ENCODE assay signal across 2 cellular contexts in the genomic region with DNA sequence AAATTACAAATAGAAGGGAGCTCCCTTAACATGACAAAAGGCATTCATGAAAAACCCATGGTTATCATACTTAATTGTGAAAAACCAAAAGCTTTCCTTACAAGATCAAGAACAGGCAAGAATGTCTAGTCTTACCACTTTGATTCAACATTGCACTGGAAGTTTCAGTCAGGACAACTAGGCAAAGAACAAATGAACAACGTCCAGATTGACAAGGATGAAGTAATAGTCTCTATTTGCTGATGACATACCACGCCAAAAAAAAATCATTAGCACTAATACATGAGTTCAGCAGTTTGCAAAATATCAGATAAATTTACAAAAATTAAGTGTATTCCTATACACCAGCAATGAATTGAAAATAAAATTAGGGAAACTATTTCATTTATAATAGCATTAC.
TF ChIP-seq lines count a peak whose summit lies in the region.

No MANE protein-coding gene starts in this region.

TF ChIP-seq in HepG2, 621 proteins besides CTCF, POLR2A, EP300 and RAD21:
- TF ChIP-seq FOSL2 (CRISPR knock-in tag; IDR thresholded peaks at IDR 0.05) (no peak), SRY (CRISPR knock-in tag; IDR thresholded peaks at IDR 0.05) (no peak), CEBPB (IDR thresholded peaks at IDR 0.05; ENCODE audit: borderline replicate concordance, low read depth, low read length) (peak; percentile 13; the same call in 1 of the 2 replicates), SMAD9 (CRISPR knock-in tag; IDR thresholded peaks at IDR 0.05) (no peak), XRCC5 (optimal IDR thresholded peaks at IDR 0.05; ENCODE audit: low read length) (no peak)
- TF ChIP-seq, protein P1, sequence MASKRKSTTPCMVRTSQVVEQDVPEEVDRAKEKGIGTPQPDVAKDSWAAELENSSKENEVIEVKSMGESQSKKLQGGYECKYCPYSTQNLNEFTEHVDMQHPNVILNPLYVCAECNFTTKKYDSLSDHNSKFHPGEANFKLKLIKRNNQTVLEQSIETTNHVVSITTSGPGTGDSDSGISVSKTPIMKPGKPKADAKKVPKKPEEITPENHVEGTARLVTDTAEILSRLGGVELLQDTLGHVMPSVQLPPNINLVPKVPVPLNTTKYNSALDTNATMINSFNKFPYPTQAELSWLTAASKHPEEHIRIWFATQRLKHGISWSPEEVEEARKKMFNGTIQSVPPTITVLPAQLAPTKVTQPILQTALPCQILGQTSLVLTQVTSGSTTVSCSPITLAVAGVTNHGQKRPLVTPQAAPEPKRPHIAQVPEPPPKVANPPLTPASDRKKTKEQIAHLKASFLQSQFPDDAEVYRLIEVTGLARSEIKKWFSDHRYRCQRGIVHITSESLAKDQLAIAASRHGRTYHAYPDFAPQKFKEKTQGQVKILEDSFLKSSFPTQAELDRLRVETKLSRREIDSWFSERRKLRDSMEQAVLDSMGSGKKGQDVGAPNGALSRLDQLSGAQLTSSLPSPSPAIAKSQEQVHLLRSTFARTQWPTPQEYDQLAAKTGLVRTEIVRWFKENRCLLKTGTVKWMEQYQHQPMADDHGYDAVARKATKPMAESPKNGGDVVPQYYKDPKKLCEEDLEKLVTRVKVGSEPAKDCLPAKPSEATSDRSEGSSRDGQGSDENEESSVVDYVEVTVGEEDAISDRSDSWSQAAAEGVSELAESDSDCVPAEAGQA (IDR thresholded peaks at IDR 0.05; ENCODE audit: low read depth): no peak
- TF ChIP-seq, protein P1 (CRISPR knock-in tag; IDR thresholded peaks at IDR 0.05; ENCODE audit: borderline replicate concordance): no peak

TF ChIP-seq in liver, 16 proteins besides CTCF, POLR2A, EP300 and RAD21:
- TF ChIP-seq, protein P2, sequence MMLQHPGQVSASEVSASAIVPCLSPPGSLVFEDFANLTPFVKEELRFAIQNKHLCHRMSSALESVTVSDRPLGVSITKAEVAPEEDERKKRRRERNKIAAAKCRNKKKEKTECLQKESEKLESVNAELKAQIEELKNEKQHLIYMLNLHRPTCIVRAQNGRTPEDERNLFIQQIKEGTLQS (IDR thresholded peaks at IDR 0.05): no peak
- TF ChIP-seq SP1 (IDR thresholded peaks at IDR 0.05): no peak
- no peak for TF ChIP-seq TAF1 (conservative IDR thresholded peaks at IDR 0.05)
- TF ChIP-seq YY1 (IDR thresholded peaks at IDR 0.05): peak; percentile 34
- TF ChIP-seq, protein P3, sequence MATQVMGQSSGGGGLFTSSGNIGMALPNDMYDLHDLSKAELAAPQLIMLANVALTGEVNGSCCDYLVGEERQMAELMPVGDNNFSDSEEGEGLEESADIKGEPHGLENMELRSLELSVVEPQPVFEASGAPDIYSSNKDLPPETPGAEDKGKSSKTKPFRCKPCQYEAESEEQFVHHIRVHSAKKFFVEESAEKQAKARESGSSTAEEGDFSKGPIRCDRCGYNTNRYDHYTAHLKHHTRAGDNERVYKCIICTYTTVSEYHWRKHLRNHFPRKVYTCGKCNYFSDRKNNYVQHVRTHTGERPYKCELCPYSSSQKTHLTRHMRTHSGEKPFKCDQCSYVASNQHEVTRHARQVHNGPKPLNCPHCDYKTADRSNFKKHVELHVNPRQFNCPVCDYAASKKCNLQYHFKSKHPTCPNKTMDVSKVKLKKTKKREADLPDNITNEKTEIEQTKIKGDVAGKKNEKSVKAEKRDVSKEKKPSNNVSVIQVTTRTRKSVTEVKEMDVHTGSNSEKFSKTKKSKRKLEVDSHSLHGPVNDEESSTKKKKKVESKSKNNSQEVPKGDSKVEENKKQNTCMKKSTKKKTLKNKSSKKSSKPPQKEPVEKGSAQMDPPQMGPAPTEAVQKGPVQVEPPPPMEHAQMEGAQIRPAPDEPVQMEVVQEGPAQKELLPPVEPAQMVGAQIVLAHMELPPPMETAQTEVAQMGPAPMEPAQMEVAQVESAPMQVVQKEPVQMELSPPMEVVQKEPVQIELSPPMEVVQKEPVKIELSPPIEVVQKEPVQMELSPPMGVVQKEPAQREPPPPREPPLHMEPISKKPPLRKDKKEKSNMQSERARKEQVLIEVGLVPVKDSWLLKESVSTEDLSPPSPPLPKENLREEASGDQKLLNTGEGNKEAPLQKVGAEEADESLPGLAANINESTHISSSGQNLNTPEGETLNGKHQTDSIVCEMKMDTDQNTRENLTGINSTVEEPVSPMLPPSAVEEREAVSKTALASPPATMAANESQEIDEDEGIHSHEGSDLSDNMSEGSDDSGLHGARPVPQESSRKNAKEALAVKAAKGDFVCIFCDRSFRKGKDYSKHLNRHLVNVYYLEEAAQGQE (IDR thresholded peaks at IDR 0.05): peak; percentile 53
- peak; percentile 69 for TF ChIP-seq FOXA2 (IDR thresholded peaks at IDR 0.05)
- TF ChIP-seq JUND (IDR thresholded peaks at IDR 0.05): peak; percentile 23 to 83
- no peak for TF ChIP-seq GABPA (IDR thresholded peaks at IDR 0.05 in 1 of 2, conservative IDR thresholded peaks at IDR 0.05 in 1 of 2)
- TF ChIP-seq EGR1 (IDR thresholded peaks at IDR 0.05; ENCODE audit: low read depth in 2 of 2): no peak
- TF ChIP-seq, protein P4, sequence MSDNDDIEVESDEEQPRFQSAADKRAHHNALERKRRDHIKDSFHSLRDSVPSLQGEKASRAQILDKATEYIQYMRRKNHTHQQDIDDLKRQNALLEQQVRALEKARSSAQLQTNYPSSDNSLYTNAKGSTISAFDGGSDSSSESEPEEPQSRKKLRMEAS (IDR thresholded peaks at IDR 0.05): peak; percentile 42
- TF ChIP-seq RXRA (IDR thresholded peaks at IDR 0.05): peak; percentile 51 to 76
- no peak for TF ChIP-seq NR2F2 (IDR thresholded peaks at IDR 0.05)
- peak; percentile 60 for TF ChIP-seq FOXA1 (IDR thresholded peaks at IDR 0.05)
- TF ChIP-seq HNF4A (conservative IDR thresholded peaks at IDR 0.05): peak; percentile 65 to 84
- peak; percentile 35 for TF ChIP-seq ZBTB33 (IDR thresholded peaks at IDR 0.05)
- TF ChIP-seq HNF4G (IDR thresholded peaks at IDR 0.05): peak; percentile 41
